23 cellular contexts compared by ENCODE assay signal in the genomic region with DNA sequence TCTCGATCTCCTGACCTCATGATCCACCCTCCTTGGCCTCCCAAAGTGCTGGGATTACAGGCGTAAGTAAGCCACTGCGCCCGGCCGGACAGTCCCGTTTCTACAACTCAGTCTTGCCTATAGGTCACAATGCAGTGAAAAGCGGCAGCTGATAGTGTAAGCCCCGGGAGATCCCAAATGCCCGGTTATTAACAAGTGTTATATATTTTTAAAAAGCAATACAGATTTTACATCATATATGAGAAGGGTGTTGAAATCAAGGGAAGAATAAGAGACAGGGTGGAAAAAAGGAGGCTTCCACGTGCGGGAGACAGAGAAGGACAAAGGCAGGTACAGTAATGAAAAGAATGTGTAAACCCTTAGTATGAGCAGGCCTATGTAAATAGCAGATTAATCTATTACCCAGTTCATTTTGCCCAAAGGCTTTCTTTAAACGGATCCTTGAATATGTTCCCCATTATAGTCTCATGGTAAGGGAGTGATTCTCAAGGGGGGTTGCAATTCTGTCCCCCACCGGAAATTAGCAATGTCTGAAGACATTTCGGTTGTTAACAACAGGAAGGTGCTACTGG.
"Had no signal": no experiment of that assay in that cellular context is flagged by ENCODE, and none has a peak within 500 bp of the region (broad histone marks: within the 10 kb centered on the region; RNA-seq: fewer than 3 reads in every experiment).

No MANE protein-coding gene starts in this region.

- DNase-seq: activated B cell treated with CpG ODN at 0.5 μM for 24 hours; activated CD4-positive, alpha-beta T cell treated with anti-CD3 and anti-CD28 coated beads for 36 hours; activated CD4-positive, alpha-beta T cell treated with anti-CD3 and anti-CD28 coated beads, Interleukin-2, amount 50 U/mL, for 4 hours; activated CD8-positive, alpha-beta memory T cell treated with anti-CD3 and anti-CD28 coated beads for 24 hours; activated CD8-positive, alpha-beta memory T cell treated with anti-CD3 and anti-CD28 coated beads, Interleukin-2, amount 50 U/mL, for 4 hours; activated T-cell treated with anti-CD3 and anti-CD28 coated beads, Interleukin-2, amount 50 U/mL, for 24 hours; aorta; brain microvascular endothelial cell; caudate nucleus; effector CD4-positive, alpha-beta T cell; foreskin fibroblast; heart right ventricle; lower lobe of right lung; naive thymus-derived CD4-positive, alpha-beta T cell; occipital lobe; retina; spleen; stimulated activated CD4-positive, alpha-beta T cell treated with anti-CD3 and anti-CD28 coated beads, Interleukin-4, amount 100 ng/mL, for 24 hours; stimulated activated naive CD4-positive, alpha-beta T cell treated with Interleukin-2 at 50 U/mL for 16 hours; T-helper 9 cell; upper lobe of right lung had no signal

- H3K27ac ChIP-seq: brain microvascular endothelial cell, heart right ventricle, lower lobe of right lung, spleen, upper lobe of right lung had no signal

- H3K4me3 ChIP-seq: heart right ventricle, lower lobe of right lung, spleen, upper lobe of right lung had no signal

- H3K36me3 ChIP-seq: brain microvascular endothelial cell, heart right ventricle, lower lobe of right lung, spleen, upper lobe of right lung had no signal

- H3K9me3 ChIP-seq: heart right ventricle, lower lobe of right lung, spleen, upper lobe of right lung had no signal

- H3K4me1 ChIP-seq: lower lobe of right lung, spleen, upper lobe of right lung had no signal

- H3K27me3 ChIP-seq: brain microvascular endothelial cell, heart right ventricle, spleen, upper lobe of right lung had no signal

- ATAC-seq: activated CD4-positive, alpha-beta T cell treated with anti-CD3 and anti-CD28 coated beads for 36 hours; activated naive CD4-positive, alpha-beta T cell treated with anti-CD3 and anti-CD28 coated beads, Interleukin-2, amount 50 U/mL, for 72 hours; activated T-helper 17 cell treated with anti-CD3 and anti-CD28 coated beads, Interleukin-2, amount 50 U/mL, for 72 hours; lower lobe of right lung; naive thymus-derived CD4-positive, alpha-beta T cell; upper lobe of right lung had no signal
